Comparison of ENCODE assay signal across 7 cellular contexts in genomic region chr19:49514151-49514550, GRCh38. TPM values are rescaled to one million over a fixed set of nuclear protein-coding genes. Genes with fewer than 3 reads are reported as not detected.
DNase-seq lines count a peak whose midpoint lies in the region; ATAC-seq and TF ChIP-seq lines count a peak whose summit lies in the region.
"Had no signal": no experiment of that assay in that cellular context is flagged by ENCODE, and none has a peak within 500 bp of the region (broad histone marks: within the 10 kb centered on the region; RNA-seq: fewer than 3 reads in every experiment).

No MANE protein-coding gene starts in this region.

- H3K27ac ChIP-seq in WERI-Rb-1, result peak overlapping the region; percentile 85

- H3K9me3 ChIP-seq in WERI-Rb-1 (ENCODE audit: severe bottlenecking), result no peaks in the 10 kb centered on the region
- H3K9me3 ChIP-seq in mucosa of descending colon, result no peaks in the 10 kb centered on the region

- H3K36me3 ChIP-seq in WERI-Rb-1, result no peaks in the 10 kb centered on the region
- no peaks in the 10 kb centered on the region for H3K36me3 ChIP-seq in mucosa of descending colon (ENCODE audit: low read depth)

- peak; percentile 39 for ATAC-seq in mucosa of descending colon
- no peak for ATAC-seq in HG03342 (IDR thresholded peaks at IDR 0.05; ENCODE audit: unreplicated experiment)
- no peak for ATAC-seq in HG02852 (IDR thresholded peaks at IDR 0.05; ENCODE audit: unreplicated experiment)

- H3K4me3 ChIP-seq in WERI-Rb-1 (ENCODE audit: low read depth, low read length) (peak overlapping the region; percentile 82), mucosa of descending colon (peak overlapping the region; percentile 56)

- intact Hi-C loops in mucosa of descending colon (cut with DNase I, micrococcal nuclease), result no loop called here

- TF ChIP-seq CTCF in WERI-Rb-1 (IDR thresholded peaks at IDR 0.05; ENCODE audit: low read depth, low read length) (no peak), mucosa of descending colon (IDR thresholded peaks at IDR 0.05) (no peak)

- peaks cover 17% of the 10 kb centered on the region for H3K4me1 ChIP-seq in mucosa of descending colon (ENCODE audit: low read depth)

- DNase-seq in DMS79 (lab: John Stamatoyannopoulos, UW), result peak; percentile 29
- DNase-seq in WERI-Rb-1, result no peak
- DNase-seq in mucosa of descending colon, result peak in 2 of 3 donors; percentile 56 to 66
- no peak for DNase-seq in NCI-H2196 treated with DMSO at 0.1 percent for 48 hours (lab: John Stamatoyannopoulos, UW; ENCODE audit: unreplicated experiment)
- DNase-seq: NCI-H2081 treated with DMSO at 0.1 percent for 48 hours had no signal

- no peaks in the 10 kb centered on the region for H3K27me3 ChIP-seq in WERI-Rb-1 (ENCODE audit: insufficient read depth, low read depth, severe bottlenecking)

RNA-seq across cellular contexts. Expression of gene FCGRT, which starts 1.7 kb away (rescaled TPM):
- total RNA-seq in mucosa of descending colon, result 100 to 1,000 TPM; 308 to 537 (median 450) TPM

RNA-seq across cellular contexts. Expression of gene RCN3, which starts 13.7 kb away (rescaled TPM):
- total RNA-seq in mucosa of descending colon, result 10 to 100 TPM; 28.5 to 42.2 (median 34.0) TPM

RNA-seq across cellular contexts. Expression of gene RPS11, which starts 17.9 kb away (rescaled TPM):
- 1,000 to 10,000 TPM; 1,414 to 1,682 (median 1,521) TPM for total RNA-seq in mucosa of descending colon

RNA-seq across cellular contexts. Expression of gene RPL13A, which starts 26.7 kb away (rescaled TPM):
- total RNA-seq in mucosa of descending colon, result 1,000 to 10,000 TPM; 2,162 to 2,782 (median 2,296) TPM

RNA-seq across cellular contexts. Expression of gene FLT3LG, which starts 40.1 kb away (rescaled TPM):
- total RNA-seq in mucosa of descending colon, result 10 to 100 TPM in 1 of 3 donors, 1 to 10 TPM in 2; 3.3 to 14.8 (median 7.8) TPM

Comparison
In these comparisons a context has a peak if more than half of its experiments do, and no peak if none do; other contexts are left out.
1. DNase-seq: peak in DMS79 (single experiment) and mucosa of descending colon (2 of 3); none in WERI-Rb-1 (single experiment) and NCI-H2196 treated with DMSO at 0.1 percent for 48 hours (single experiment).